Comparison of ENCODE assay signal across 18 cellular contexts in genomic region chr7:137771679-137772078, GRCh38.
DNase-seq lines count a peak whose midpoint lies in the region; ATAC-seq and TF ChIP-seq lines count a peak whose summit lies in the region.
"Had no signal": no experiment of that assay in that cellular context is flagged by ENCODE, and none has a peak within 500 bp of the region (broad histone marks: within the 10 kb centered on the region; RNA-seq: fewer than 3 reads in every experiment).

No MANE protein-coding gene starts in this region.

- H4K20me1 ChIP-seq in osteoblast (ENCODE audit: insufficient read depth, low read length) = no peaks in the 10 kb centered on the region
- H4K20me1 ChIP-seq: BLaER1 had no signal

- DNase-seq in EH (ENCODE audit: low read depth) (peak; percentile 92), RPMI7951 (ENCODE audit: low read depth) (peak; percentile 65), fibroblast of gingiva (ENCODE audit: low read depth) (peak; percentile 43), osteoblast (ENCODE audit: insufficient read length, low spot score, missing footprints) (peak; percentile 76), NCI-H526 treated with DMSO at 0.1 percent for 48 hours (lab: John Stamatoyannopoulos, UW) (no peak), right atrium auricular region (ENCODE audit: low spot score) (no peak)
- DNase-seq in activated CD4-positive, CD25-positive, alpha-beta regulatory T cell (lab: John Stamatoyannopoulos, UW) = no peak
- DNase-seq: activated naive CD8-positive, alpha-beta T cell treated with anti-CD3 and anti-CD28 coated beads, Interleukin-2, amount 50 U/mL, for 24 hours; activated T-cell treated with anti-CD3 and anti-CD28 coated beads, Interleukin-2, amount 50 U/mL, for 48 hours; cortex of kidney; NCI-H1417 treated with DMSO at 0.1 percent for 48 hours; NCI-H2227 treated with DMSO at 0.1 percent for 48 hours; stimulated activated naive CD4-positive, alpha-beta T cell had no signal

- H3K27ac ChIP-seq in osteoblast (ENCODE audit: low read depth, low read length) (peak overlapping the region; percentile 99), right atrium auricular region (peak overlapping the region in 1 of 2 donors; percentile 36)
- H3K27ac ChIP-seq: BLaER1, KMS-11, SK-N-MC had no signal

- peaks cover 49% of the 10 kb centered on the region for H3K4me1 ChIP-seq in osteoblast (ENCODE audit: insufficient read depth, low read length)
- no peaks in the 10 kb centered on the region for H3K4me1 ChIP-seq in right atrium auricular region

- no peak for TF ChIP-seq CTCF in osteoblast (IDR thresholded peaks at IDR 0.05; ENCODE audit: extremely low read depth, low read depth, low read length)
- no peak for TF ChIP-seq CTCF in right atrium auricular region (IDR thresholded peaks at IDR 0.05)

- H3K36me3 ChIP-seq in osteoblast (ENCODE audit: insufficient read depth, low read length) (peaks cover 1% of the 10 kb centered on the region), right atrium auricular region (no peaks in the 10 kb centered on the region)
- H3K36me3 ChIP-seq: BLaER1 had no signal

- no peaks in the 10 kb centered on the region for H3K9me3 ChIP-seq in osteoblast (ENCODE audit: low read depth, low read length)
- no peaks in the 10 kb centered on the region for H3K9me3 ChIP-seq in right atrium auricular region
- H3K9me3 ChIP-seq: BLaER1 had no signal

- no peak overlapping the region for H2AFZ ChIP-seq in osteoblast (ENCODE audit: low read length)

- peaks cover 13% of the 10 kb centered on the region for H3K79me2 ChIP-seq in osteoblast (ENCODE audit: insufficient read depth, low read length)

- no peak overlapping the region for H3K4me3 ChIP-seq in osteoblast (ENCODE audit: insufficient read depth, low read length)
- no peak overlapping the region for H3K4me3 ChIP-seq in right atrium auricular region
- H3K4me3 ChIP-seq: BLaER1, SK-N-MC, skin epidermis had no signal

- H3K27me3 ChIP-seq in osteoblast (ENCODE audit: insufficient read depth, low read length) (no peaks in the 10 kb centered on the region), right atrium auricular region (no peaks in the 10 kb centered on the region)
- H3K27me3 ChIP-seq: BLaER1 had no signal

- no peak for ATAC-seq in GM19452 (IDR thresholded peaks at IDR 0.05; ENCODE audit: unreplicated experiment)
- ATAC-seq: activated naive CD8-positive, alpha-beta T cell treated with anti-CD3 and anti-CD28 coated beads, Interleukin-2, amount 50 U/mL, for 24 hours had no signal

- peak overlapping the region; percentile 59 for H3K4me2 ChIP-seq in osteoblast (ENCODE audit: insufficient read depth, low read length)
- H3K4me2 ChIP-seq: BLaER1, KMS-11 had no signal

Comparison
In these comparisons a context has a peak if more than half of its experiments do, and no peak if none do; other contexts are left out.
1. DNase-seq: peak in EH (single experiment), RPMI7951 (single experiment), fibroblast of gingiva (single experiment) and osteoblast (single experiment); none in NCI-H526 treated with DMSO at 0.1 percent for 48 hours (single experiment), activated CD4-positive, CD25-positive, alpha-beta regulatory T cell (0 of 4) and right atrium auricular region (single experiment).